In the genomic region with DNA sequence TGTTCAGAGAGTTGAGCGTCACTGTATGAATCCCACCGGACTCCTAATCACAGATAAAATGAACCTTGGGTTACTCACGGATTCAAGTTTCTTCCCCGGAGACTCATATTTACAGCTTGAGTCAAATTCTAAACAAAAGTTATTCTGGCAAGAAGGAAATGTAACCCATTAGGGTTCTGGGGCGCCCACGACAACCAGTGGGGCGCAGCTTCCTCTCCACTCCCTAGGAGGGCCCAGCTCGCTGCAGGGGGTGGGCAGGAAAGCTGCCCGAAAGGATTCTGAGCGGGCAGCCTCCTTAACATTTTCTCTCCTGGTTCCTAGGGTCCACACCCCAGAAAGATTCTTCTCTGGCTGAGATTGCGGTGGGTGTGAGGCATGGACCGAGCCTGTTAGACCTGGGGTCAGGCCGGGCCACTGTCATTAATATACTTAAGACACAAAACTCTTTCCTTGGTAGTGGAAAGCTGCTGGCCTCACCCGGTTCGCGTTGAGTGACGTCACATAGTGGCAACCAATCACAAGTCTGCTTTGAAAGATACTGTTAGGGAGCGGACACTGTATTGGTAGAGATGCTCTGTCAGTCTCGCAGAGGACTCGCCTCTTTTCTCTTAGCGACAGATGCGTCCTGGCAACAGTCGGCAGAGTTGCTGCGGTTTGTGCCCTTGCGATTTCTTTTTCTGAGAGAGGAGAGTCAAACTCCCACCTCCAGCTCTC, we compare ENCODE assay signal across 8 cellular contexts. TPM values are rescaled to one million over a fixed set of nuclear protein-coding genes. Genes with fewer than 3 reads are reported as not detected.
DNase-seq lines count a peak whose midpoint lies in the region; ATAC-seq and TF ChIP-seq lines count a peak whose summit lies in the region.

No MANE protein-coding gene starts in this region.

- CTCF ChIA-PET in Panc1 (lab: Charles Lee) = interaction anchor here (1.0 to 1.2 kb wide), 2 partner anchors 117 to 198 kb away, joined by 5 to 7 read pairs; partner anchors contain the start of gene C1orf52

- no peaks in the 10 kb centered on the region for H3K36me3 Mint-ChIP-seq in neural crest cell (ENCODE audit: low read depth)

- H3K27me3 Mint-ChIP-seq in neural crest cell (ENCODE audit: low read depth) = peaks cover 9% of the 10 kb centered on the region
- H3K27me3 Mint-ChIP-seq in stimulated activated naive CD8-positive, alpha-beta T cell treated with anti-CD3 and anti-CD28 coated beads, Interleukin-15, amount 100 ng/mL, for 72 hours = peaks cover 31% of the 10 kb centered on the region

- H3K27ac ChIP-seq in HUES48 (ENCODE audit: low read depth, low read length) (peak overlapping the region; percentile 49), Panc1 (ENCODE audit: low read length) (peak overlapping the region; percentile 30)

- ATAC-seq in GM21390 (IDR thresholded peaks at IDR 0.05; ENCODE audit: unreplicated experiment) (peak; percentile 100), Panc1 (peak; percentile 100)
- peak; percentile 100 for ATAC-seq in stimulated activated naive CD8-positive, alpha-beta T cell treated with anti-CD3 and anti-CD28 coated beads, Interleukin-15, amount 100 ng/mL, for 72 hours

- H3K4me1 Mint-ChIP-seq in neural crest cell = peaks cover 11% of the 10 kb centered on the region
- H3K4me1 Mint-ChIP-seq in stimulated activated naive CD8-positive, alpha-beta T cell treated with anti-CD3 and anti-CD28 coated beads, Interleukin-15, amount 100 ng/mL, for 72 hours = peaks cover 16% of the 10 kb centered on the region

- DNase-seq in COR-L47 (lab: John Stamatoyannopoulos, UW) (peak; percentile 61), Panc1 (ENCODE audit: low read depth, low spot score) (peak; percentile 99), foreskin fibroblast (peak; percentile 96 to 99), neural crest cell (ENCODE audit: low read depth, low spot score) (peak; percentile 85)
- peak; percentile 60 for DNase-seq in activated T-helper 9 cell treated with anti-CD3 and anti-CD28 coated beads, Interleukin-2, amount 50 U/mL, for 16 hours (ENCODE audit: low read depth)
- peak; percentile 78 to 86 for DNase-seq in stimulated activated naive CD8-positive, alpha-beta T cell treated with anti-CD3 and anti-CD28 coated beads, Interleukin-15, amount 100 ng/mL, for 72 hours

- no peaks in the 10 kb centered on the region for H3K36me3 ChIP-seq in HUES48 (ENCODE audit: control insufficient read depth, insufficient read depth, low read length)
- no peaks in the 10 kb centered on the region for H3K36me3 ChIP-seq in Panc1 (ENCODE audit: control insufficient read depth, insufficient read depth, low read length)

- POLR2A ChIA-PET in Panc1 (lab: Charles Lee) = interaction anchor here (0.6 kb wide), 3 partner anchors 9 to 424 kb away, joined by 3 to 7 read pairs (median 3); no protein-coding TSS in a partner anchor

- intact Hi-C loops in Panc1 (cut with micrococcal nuclease; ENCODE audit: unreplicated experiment) = no loop called here

- H3K27ac Mint-ChIP-seq in neural crest cell (ENCODE audit: unreplicated experiment) = peak overlapping the region; percentile 85
- peak overlapping the region; percentile 60 to 94 for H3K27ac Mint-ChIP-seq in stimulated activated naive CD8-positive, alpha-beta T cell treated with anti-CD3 and anti-CD28 coated beads, Interleukin-15, amount 100 ng/mL, for 72 hours

- in situ Hi-C loops in Panc1 (cut with HindIII; ENCODE audit: low pct_unique_long_range_greater_than_20kb, low sequenced_read_pairs) = no loop called here

- H3K27me3 ChIP-seq in HUES48 (ENCODE audit: control insufficient read depth, insufficient read depth, low read length) = peaks cover 15% of the 10 kb centered on the region
- H3K27me3 ChIP-seq in Panc1 (ENCODE audit: control insufficient read depth, insufficient read depth, low read length) = peaks cover 10% of the 10 kb centered on the region; the same call in 1 of the 2 replicates

- no peak for TF ChIP-seq CTCF in Panc1 (IDR thresholded peaks at IDR 0.05)
- TF ChIP-seq CTCF in foreskin fibroblast (IDR thresholded peaks at IDR 0.05; ENCODE audit: low read depth, low read length) = no peak
- no peak for TF ChIP-seq CTCF in neural crest cell (conservative IDR thresholded peaks at IDR 0.05)

- H3K4me3 ChIP-seq in HUES48 (ENCODE audit: low read depth, low read length) (peak overlapping the region; percentile 68), Panc1 (ENCODE audit: low read depth in 2 of 2, low read length in 2 of 2) (peak overlapping the region; percentile 60 to 71), foreskin fibroblast (ENCODE audit: low read depth in 1 of 2, low read length in 2 of 2) (peak overlapping the region; percentile 55 to 71)

- H3K9ac ChIP-seq in HUES48 (ENCODE audit: low read depth, low read length) = no peak overlapping the region

- BruUV-seq in Panc1 (replicated peaks; lab: Mats Ljungman, UMichigan) = no TSS peak

- no peaks in the 10 kb centered on the region for H3K9me3 Mint-ChIP-seq in neural crest cell
- no peaks in the 10 kb centered on the region for H3K9me3 Mint-ChIP-seq in stimulated activated naive CD8-positive, alpha-beta T cell treated with anti-CD3 and anti-CD28 coated beads, Interleukin-15, amount 100 ng/mL, for 72 hours

- peak overlapping the region; percentile 87 for H3K4me3 Mint-ChIP-seq in neural crest cell
- H3K4me3 Mint-ChIP-seq in stimulated activated naive CD8-positive, alpha-beta T cell treated with anti-CD3 and anti-CD28 coated beads, Interleukin-15, amount 100 ng/mL, for 72 hours = peak overlapping the region; percentile 96 to 97

- no peaks in the 10 kb centered on the region for H3K9me3 ChIP-seq in HUES48 (ENCODE audit: control insufficient read depth, insufficient read depth, low read length)
- no peaks in the 10 kb centered on the region for H3K9me3 ChIP-seq in Panc1 (ENCODE audit: control insufficient read depth, insufficient read depth, low read depth, low read length)

- peaks cover 8% of the 10 kb centered on the region; the same call in 1 of the 2 replicates for H3K4me1 ChIP-seq in HUES48 (ENCODE audit: control insufficient read depth, insufficient read depth, low read length)
- peaks cover 10% of the 10 kb centered on the region; the same call in 1 of the 2 replicates for H3K4me1 ChIP-seq in Panc1 (ENCODE audit: control insufficient read depth, insufficient read depth, low read length)

RNA-seq across cellular contexts. Expression of gene MCOLN3, which starts 13.6 kb away (rescaled TPM):
- total RNA-seq in Panc1 (2021; ENCODE audit: unreplicated experiment) (14.2 TPM), neural crest cell (0.09 TPM in 1 of 2 replicates, not detected in the other)
- 3.3 TPM for polyA plus RNA-seq in Panc1 (2012; ENCODE audit: insufficient read length)

Comparison
In these comparisons a context has a peak if more than half of its experiments do, and no peak if none do; other contexts are left out.
1. Peak in every context shown above with its lines: DNase-seq, ATAC-seq, H3K4me3 ChIP-seq and H3K27ac ChIP-seq.
2. RNA of gene MCOLN3, which starts 13.6 kb away (total RNA-seq): 14.2 TPM in Panc1 (single experiment); 0.09 TPM in neural crest cell; every median in the first group is over 10 times any median in the second.